In genomic region chr6:16591681-16592549, GRCh38 we compare ENCODE assay signal across 9 cellular contexts.
DNase-seq lines count a peak whose midpoint lies in the region; ATAC-seq, FAIRE-seq and TF ChIP-seq lines count a peak whose summit lies in the region.
"Had no signal": no experiment of that assay in that cellular context is flagged by ENCODE, and none has a peak within 500 bp of the region (broad histone marks: within the 10 kb centered on the region; RNA-seq: fewer than 3 reads in every experiment).

No MANE protein-coding gene starts in this region.

- H3K27me3 Mint-ChIP-seq in T-helper 17 cell = no peaks in the 10 kb centered on the region
- no peaks in the 10 kb centered on the region for H3K27me3 Mint-ChIP-seq in stimulated activated naive CD8-positive, alpha-beta T cell treated with anti-CD3 and anti-CD28 coated beads, Interleukin-15, amount 100 ng/mL, for 72 hours

- H3K9me3 Mint-ChIP-seq in stimulated activated naive CD8-positive, alpha-beta T cell treated with anti-CD3 and anti-CD28 coated beads, Interleukin-15, amount 100 ng/mL, for 72 hours = no peaks in the 10 kb centered on the region

- ATAC-seq in HG02840 (IDR thresholded peaks at IDR 0.05; ENCODE audit: low FRiP score, unreplicated experiment) (peak; percentile 79), T-helper 17 cell (no peak), esophagus mucosa (no peak)
- ATAC-seq in stimulated activated naive CD8-positive, alpha-beta T cell treated with anti-CD3 and anti-CD28 coated beads, Interleukin-15, amount 100 ng/mL, for 72 hours = peak; percentile 92

- H3K9me3 ChIP-seq in T-helper 17 cell (ENCODE audit: control insufficient read depth, low read length, poor library complexity, severe bottlenecking) = no peaks in the 10 kb centered on the region

- DNase-seq in activated T-cell treated with anti-CD3 and anti-CD28 coated beads for 24 hours (ENCODE audit: low read depth) = peak; percentile 20
- DNase-seq in activated T-cell treated with anti-CD3 and anti-CD28 coated beads for 4 hours = no peak
- DNase-seq in T-helper 17 cell = no peak
- peak; percentile 4 to 39 for DNase-seq in stimulated activated naive CD8-positive, alpha-beta T cell treated with anti-CD3 and anti-CD28 coated beads, Interleukin-15, amount 100 ng/mL, for 72 hours
- DNase-seq in AG20443 (ENCODE audit: low spot score) = no peak
- no peak for DNase-seq in D721Med (ENCODE audit: insufficient read length, low spot score)
- DNase-seq: NCI-H1092 had no signal

- peaks cover 7% of the 10 kb centered on the region for H3K36me3 Mint-ChIP-seq in T-helper 17 cell (ENCODE audit: low read depth)

- FAIRE-seq in D721Med (lab: Jason Lieb, UNC) = no peak

- peaks cover 18% of the 10 kb centered on the region for H3K4me1 Mint-ChIP-seq in T-helper 17 cell
- peaks cover 32% of the 10 kb centered on the region for H3K4me1 Mint-ChIP-seq in stimulated activated naive CD8-positive, alpha-beta T cell treated with anti-CD3 and anti-CD28 coated beads, Interleukin-15, amount 100 ng/mL, for 72 hours

- TF ChIP-seq CTCF in D721Med (IDR thresholded peaks at IDR 0.05; ENCODE audit: insufficient read depth, missing control alignments) = no peak

- H3K4me3 Mint-ChIP-seq in T-helper 17 cell = no peak overlapping the region
- peak overlapping the region; percentile 46 to 62 for H3K4me3 Mint-ChIP-seq in stimulated activated naive CD8-positive, alpha-beta T cell treated with anti-CD3 and anti-CD28 coated beads, Interleukin-15, amount 100 ng/mL, for 72 hours

- H3K27ac Mint-ChIP-seq in T-helper 17 cell = peak overlapping the region; percentile 67
- peak overlapping the region; percentile 37 to 92 for H3K27ac Mint-ChIP-seq in stimulated activated naive CD8-positive, alpha-beta T cell treated with anti-CD3 and anti-CD28 coated beads, Interleukin-15, amount 100 ng/mL, for 72 hours

Comparison
In these comparisons a context has a peak if more than half of its experiments do, and no peak if none do; other contexts are left out.
1. DNase-seq: peak in activated T-cell treated with anti-CD3 and anti-CD28 coated beads for 24 hours (single experiment) and stimulated activated naive CD8-positive, alpha-beta T cell treated with anti-CD3 and anti-CD28 coated beads, Interleukin-15, amount 100 ng/mL, for 72 hours (2 of 2); none in activated T-cell treated with anti-CD3 and anti-CD28 coated beads for 4 hours (single experiment), T-helper 17 cell (0 of 3), AG20443 (single experiment) and D721Med (single experiment).
2. ATAC-seq: peak in HG02840 (single experiment) and stimulated activated naive CD8-positive, alpha-beta T cell treated with anti-CD3 and anti-CD28 coated beads, Interleukin-15, amount 100 ng/mL, for 72 hours (single experiment); none in T-helper 17 cell (single experiment) and esophagus mucosa (single experiment).